ENCODE assay signal across 8 cellular contexts in the genomic region with DNA sequence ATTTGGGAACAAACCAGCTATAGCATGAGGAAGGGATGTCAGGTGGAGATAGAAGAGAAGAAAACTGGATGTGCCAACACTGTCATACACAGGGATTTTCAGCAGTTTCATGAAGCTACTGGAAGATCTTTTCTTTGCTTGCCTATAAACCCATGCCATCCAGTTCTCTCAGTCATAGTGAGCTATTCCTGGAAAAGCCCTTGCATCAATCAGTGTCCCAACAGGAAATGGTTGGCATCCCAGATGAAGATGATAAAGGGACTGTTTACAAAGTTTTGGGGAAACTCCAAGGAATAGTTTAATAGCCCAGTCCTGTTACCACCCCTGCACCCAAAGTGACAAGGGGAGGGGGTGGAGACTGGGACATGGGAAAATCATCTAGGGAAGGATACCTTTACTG.
"Had no signal": no experiment of that assay in that cellular context is flagged by ENCODE, and none has a peak within 500 bp of the region (broad histone marks: within the 10 kb centered on the region; RNA-seq: fewer than 3 reads in every experiment).

No MANE protein-coding gene starts in this region.

- H3K27ac Mint-ChIP-seq: GM23338, H9, HFFc6 had no signal

- H3K4me1 Mint-ChIP-seq: GM23338 had no signal

- DNase-seq: GM23248, GOT3, H7, H9, HCEC 1CT, HFFc6 had no signal

- H3K9me3 Mint-ChIP-seq: GM23338, H9, HFFc6 had no signal

- ATAC-seq: GM23338, HCT116 had no signal

- H3K4me3 Mint-ChIP-seq: GM23338, H9, HFFc6 had no signal
